8 cellular contexts compared by ENCODE assay signal in genomic region chr18:76492669-76493212, GRCh38. TPM values are rescaled to one million over a fixed set of nuclear protein-coding genes. Genes with fewer than 3 reads are reported as not detected.
DNase-seq lines count a peak whose midpoint lies in the region; ATAC-seq and TF ChIP-seq lines count a peak whose summit lies in the region.

No MANE protein-coding gene starts in this region.

- H3K4me3 Mint-ChIP-seq in stimulated activated naive CD8-positive, alpha-beta T cell treated with anti-CD3 and anti-CD28 coated beads, Interleukin-15, Interleukin-2, amounts not matched to agents 100 ng/mL and 50 ng/mL, for 24 hours: peak overlapping the region; percentile 91

- no peaks in the 10 kb centered on the region for H3K36me3 Mint-ChIP-seq in stimulated activated naive CD8-positive, alpha-beta T cell treated with anti-CD3 and anti-CD28 coated beads, Interleukin-15, Interleukin-2, amounts not matched to agents 100 ng/mL and 50 ng/mL, for 24 hours (ENCODE audit: low read depth)

- H3K27ac ChIP-seq in MM.1S (ENCODE audit: low read length) (peak overlapping the region; percentile 89), foreskin keratinocyte (peak overlapping the region; percentile 63), neural cell (ENCODE audit: low read length) (peak overlapping the region; percentile 70)

- DNase-seq in GF-D8 (lab: John Stamatoyannopoulos, UW) (peak; percentile 98), HCEC 1CT (peak; percentile 96), MM.1S (peak; percentile 99), SIG-M5 treated with dmso at 0.1 percent for 504 hours (lab: John Stamatoyannopoulos, UW; ENCODE audit: unreplicated experiment) (peak; percentile 95), foreskin keratinocyte (peak; percentile 92 to 97)
- peak; percentile 97 to 100 (median 100) for DNase-seq in activated naive CD4-positive, alpha-beta T cell (lab: John Stamatoyannopoulos, UW)

- H2AFZ ChIP-seq in MM.1S (ENCODE audit: low read length) (peak overlapping the region; percentile 82), neural cell (ENCODE audit: low read depth, low read length) (no peak overlapping the region)

- H3K4me1 ChIP-seq in MM.1S (ENCODE audit: low read length): peaks cover 5% of the 10 kb centered on the region
- H3K4me1 ChIP-seq in foreskin keratinocyte: peaks cover 15% of the 10 kb centered on the region

- no peaks in the 10 kb centered on the region for H3K9me2 ChIP-seq in MM.1S (replicated peaks; ENCODE audit: insufficient read depth, low read length)
- no peaks in the 10 kb centered on the region for H3K9me2 ChIP-seq in neural cell (ENCODE audit: insufficient read depth, low read length)

- H3K4me3 ChIP-seq in MM.1S (ENCODE audit: low read length) (peak overlapping the region; percentile 89), neural cell (ENCODE audit: low read length) (peak overlapping the region; percentile 93)

- H3K9ac ChIP-seq in MM.1S (ENCODE audit: low read length) (peak overlapping the region; percentile 74), neural cell (ENCODE audit: low read length) (peak overlapping the region; percentile 74)

- TF ChIP-seq RAD21 in neural cell (conservative IDR thresholded peaks at IDR 0.05): peak; percentile 22

- TF ChIP-seq CTCF in MM.1S (IDR thresholded peaks at IDR 0.05; ENCODE audit: low read length) (no peak), foreskin keratinocyte (conservative IDR thresholded peaks at IDR 0.05) (no peak), neural cell (IDR thresholded peaks at IDR 0.05; ENCODE audit: poor library complexity, severe bottlenecking) (no peak)

- H3K27ac Mint-ChIP-seq in stimulated activated naive CD8-positive, alpha-beta T cell treated with anti-CD3 and anti-CD28 coated beads, Interleukin-15, Interleukin-2, amounts not matched to agents 100 ng/mL and 50 ng/mL, for 24 hours: peak overlapping the region; percentile 92

- no peaks in the 10 kb centered on the region for H4K20me1 ChIP-seq in MM.1S (ENCODE audit: insufficient read depth, low read length)
- H4K20me1 ChIP-seq in neural cell (ENCODE audit: insufficient read depth): no peaks in the 10 kb centered on the region

- ATAC-seq in foreskin keratinocyte: peak; percentile 72

- no peaks in the 10 kb centered on the region for H3K36me3 ChIP-seq in MM.1S (replicated peaks; ENCODE audit: insufficient read depth, low read length)
- H3K36me3 ChIP-seq in neural cell (ENCODE audit: insufficient read depth, low read length): no peaks in the 10 kb centered on the region

- H3K4me2 ChIP-seq in MM.1S (ENCODE audit: low read depth, low read length): peak overlapping the region; percentile 97; the same call in 1 of the 2 replicates
- H3K4me2 ChIP-seq in neural cell (ENCODE audit: low read length): peak overlapping the region; percentile 92

- H3K27me3 ChIP-seq in MM.1S (replicated peaks; ENCODE audit: insufficient read depth, low read length): no peaks in the 10 kb centered on the region; the same call in 1 of the 2 replicates
- no peaks in the 10 kb centered on the region for H3K27me3 ChIP-seq in foreskin keratinocyte
- no peaks in the 10 kb centered on the region for H3K27me3 ChIP-seq in neural cell (ENCODE audit: insufficient read depth, low read depth, low read length)

- TF ChIP-seq EP300 in neural cell (conservative IDR thresholded peaks at IDR 0.05; ENCODE audit: poor library complexity, severe bottlenecking): no peak

- 0 out of 2 replicates have a peak, but pooled peaks cover 3% of the 10 kb centered on the region for H3K79me2 ChIP-seq in MM.1S (ENCODE audit: low read length)
- peaks cover 35% of the 10 kb centered on the region for H3K79me2 ChIP-seq in neural cell (replicated peaks; ENCODE audit: insufficient read depth, low read length)

- H3K4me1 Mint-ChIP-seq in stimulated activated naive CD8-positive, alpha-beta T cell treated with anti-CD3 and anti-CD28 coated beads, Interleukin-15, Interleukin-2, amounts not matched to agents 100 ng/mL and 50 ng/mL, for 24 hours (ENCODE audit: low read depth): peaks cover 45% of the 10 kb centered on the region

- no peaks in the 10 kb centered on the region for H3K9me3 Mint-ChIP-seq in stimulated activated naive CD8-positive, alpha-beta T cell treated with anti-CD3 and anti-CD28 coated beads, Interleukin-15, Interleukin-2, amounts not matched to agents 100 ng/mL and 50 ng/mL, for 24 hours

- H3K27me3 Mint-ChIP-seq in stimulated activated naive CD8-positive, alpha-beta T cell treated with anti-CD3 and anti-CD28 coated beads, Interleukin-15, Interleukin-2, amounts not matched to agents 100 ng/mL and 50 ng/mL, for 24 hours: peaks cover 27% of the 10 kb centered on the region

- H3K9me3 ChIP-seq in MM.1S (replicated peaks; ENCODE audit: insufficient read depth, low read length) (no peaks in the 10 kb centered on the region), neural cell (ENCODE audit: low read length) (no peaks in the 10 kb centered on the region)

- H3F3A ChIP-seq in MM.1S (ENCODE audit: insufficient read depth, low read length) (peaks cover 23% of the 10 kb centered on the region; the same call in 1 of the 2 replicates), neural cell (ENCODE audit: insufficient read depth, low read length, poor library complexity, severe bottlenecking) (peaks cover 8% of the 10 kb centered on the region)

TF ChIP-seq in neural cell, 6 proteins besides CTCF, POLR2A, EP300 and RAD21:
- TF ChIP-seq REST (IDR thresholded peaks at IDR 0.05; ENCODE audit: borderline replicate concordance) (peak; percentile 12), SMC3 (conservative IDR thresholded peaks at IDR 0.05; ENCODE audit: poor library complexity) (no peak), MXI1 (conservative IDR thresholded peaks at IDR 0.05; ENCODE audit: poor library complexity, severe bottlenecking) (peak; percentile 96), TAF1 (IDR thresholded peaks at IDR 0.05; ENCODE audit: low read depth) (no peak), POLR2AphosphoS5 (IDR thresholded peaks at IDR 0.05) (peak; percentile 64), EZH2 (IDR thresholded peaks at IDR 0.05; ENCODE audit: borderline replicate concordance, insufficient read depth, low read length, poor library complexity, severe bottlenecking) (no peak)

RNA-seq across cellular contexts. Expression of gene ZNF516, which starts 2.3 kb away (rescaled TPM):
- total RNA-seq in foreskin keratinocyte: 11.7 and 14.6 TPM in 2 replicates
- polyA plus RNA-seq in foreskin keratinocyte (5.9 and 8.2 TPM in 2 replicates), neural cell (8.3 and 11.5 TPM in 2 replicates)
- polyA minus RNA-seq in neural cell: 33.2 and 39.4 TPM in 2 replicates

Comparison
In these comparisons a context has a peak if more than half of its experiments do, and no peak if none do; other contexts are left out.
1. Peak in every context shown above with its lines: DNase-seq, ATAC-seq, H3K4me3 ChIP-seq and H3K27ac ChIP-seq.